Comparison of ENCODE assay signal across 19 cellular contexts in the genomic region with DNA sequence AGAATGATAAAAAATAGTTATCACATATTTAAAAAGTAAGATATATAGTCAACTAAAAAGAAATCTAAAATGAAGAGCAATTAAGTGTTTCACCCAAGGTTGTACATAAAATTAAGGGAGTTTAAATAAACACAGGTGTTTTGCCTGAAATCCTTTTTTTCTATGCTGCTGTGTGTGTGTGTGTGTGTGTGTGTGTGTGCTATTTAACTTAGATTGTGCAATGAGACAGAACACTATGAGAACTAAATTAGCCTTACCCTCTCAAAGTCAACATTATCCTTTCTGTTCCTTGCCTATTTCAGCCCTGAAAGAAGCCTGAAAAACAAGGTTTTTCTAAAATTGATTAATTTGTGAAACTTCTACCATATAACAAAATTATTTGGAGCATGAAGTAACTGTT.
DNase-seq lines count a peak whose midpoint lies in the region; ATAC-seq and TF ChIP-seq lines count a peak whose summit lies in the region.
"Had no signal": no experiment of that assay in that cellular context is flagged by ENCODE, and none has a peak within 500 bp of the region (broad histone marks: within the 10 kb centered on the region; RNA-seq: fewer than 3 reads in every experiment).

No MANE protein-coding gene starts in this region.

- TF ChIP-seq CTCF in smooth muscle cell (IDR thresholded peaks at IDR 0.05; ENCODE audit: borderline replicate concordance, insufficient read depth, poor library complexity, severe bottlenecking), result no peak

- no peak overlapping the region for H2AFZ ChIP-seq in smooth muscle cell (ENCODE audit: low read depth)

- no peaks in the 10 kb centered on the region for H4K20me1 ChIP-seq in smooth muscle cell (ENCODE audit: low read depth)

- H3K27ac Mint-ChIP-seq in stimulated activated effector memory CD8-positive, alpha-beta T cell treated with anti-CD3 and anti-CD28 coated beads, Interleukin-12 subunit alpha, Interleukin-12 subunit beta, amount 100 ng/mL, for 72 hours, result no peak overlapping the region
- H3K27ac Mint-ChIP-seq: CD4-positive, alpha-beta T cell; H9; IgD-negative memory B cell had no signal

- H3K27ac ChIP-seq in smooth muscle cell (ENCODE audit: low read depth), result peak overlapping the region; percentile 26
- H3K27ac ChIP-seq: 22Rv1, A549, C4-2B had no signal

- no peak overlapping the region for H3K4me3 Mint-ChIP-seq in stimulated activated effector memory CD8-positive, alpha-beta T cell treated with anti-CD3 and anti-CD28 coated beads, Interleukin-12 subunit alpha, Interleukin-12 subunit beta, amount 100 ng/mL, for 72 hours
- H3K4me3 Mint-ChIP-seq: CD4-positive, alpha-beta T cell; H9; IgD-negative memory B cell had no signal

- no peaks in the 10 kb centered on the region for H3K4me1 Mint-ChIP-seq in stimulated activated effector memory CD8-positive, alpha-beta T cell treated with anti-CD3 and anti-CD28 coated beads, Interleukin-12 subunit alpha, Interleukin-12 subunit beta, amount 100 ng/mL, for 72 hours
- H3K4me1 Mint-ChIP-seq: H9 had no signal

- H3K36me3 ChIP-seq in smooth muscle cell (ENCODE audit: low read depth), result no peaks in the 10 kb centered on the region

- peaks cover 14% of the 10 kb centered on the region for H3K9me3 Mint-ChIP-seq in stimulated activated effector memory CD8-positive, alpha-beta T cell treated with anti-CD3 and anti-CD28 coated beads, Interleukin-12 subunit alpha, Interleukin-12 subunit beta, amount 100 ng/mL, for 72 hours
- H3K9me3 Mint-ChIP-seq: H9 had no signal

- H3K4me1 ChIP-seq in smooth muscle cell (ENCODE audit: low read depth), result no peaks in the 10 kb centered on the region
- H3K4me1 ChIP-seq: A549, Caco-2 had no signal

- no peaks in the 10 kb centered on the region for H3K27me3 ChIP-seq in smooth muscle cell (ENCODE audit: low read depth)

- H3K4me2 ChIP-seq in smooth muscle cell, result peak overlapping the region; percentile 14
- H3K4me2 ChIP-seq: A549 had no signal

- H3K4me3 ChIP-seq in smooth muscle cell, result no peak overlapping the region
- H3K4me3 ChIP-seq: A549, GM12878 had no signal

- no peak overlapping the region for H3K9ac ChIP-seq in smooth muscle cell (ENCODE audit: low read depth)

- no peaks in the 10 kb centered on the region for H3K79me2 ChIP-seq in smooth muscle cell (ENCODE audit: low read depth)

- DNase-seq in DMS53 (lab: John Stamatoyannopoulos, UW), result peak; percentile 19
- DNase-seq in DMS53 treated with DMSO at 0.1 percent for 48 hours (lab: John Stamatoyannopoulos, UW; ENCODE audit: unreplicated experiment), result no peak
- peak; percentile 75 for DNase-seq in NCI-H146 (lab: John Stamatoyannopoulos, UW)
- DNase-seq in NCI-H748 treated with DMSO at 0.1 percent for 48 hours (lab: John Stamatoyannopoulos, UW), result peak; percentile 68
- no peak for DNase-seq in smooth muscle cell (lab: John Stamatoyannopoulos, UW; ENCODE audit: unreplicated experiment)
- DNase-seq in stimulated activated effector memory CD8-positive, alpha-beta T cell treated with anti-CD3 and anti-CD28 coated beads, Interleukin-12 subunit alpha, Interleukin-12 subunit beta, amount 100 ng/mL, for 72 hours (ENCODE audit: low spot score in 2 of 2), result no peak
- DNase-seq: AML-193; Caco-2; CD4-positive, alpha-beta T cell; DMS153; DND-41; EL; H9 had no signal

- no peaks in the 10 kb centered on the region for H3F3A ChIP-seq in smooth muscle cell (ENCODE audit: low read depth)

- ATAC-seq in GM19452 (IDR thresholded peaks at IDR 0.05; ENCODE audit: unreplicated experiment), result no peak
- ATAC-seq in stimulated activated effector memory CD8-positive, alpha-beta T cell treated with anti-CD3 and anti-CD28 coated beads, Interleukin-12 subunit alpha, Interleukin-12 subunit beta, amount 100 ng/mL, for 72 hours, result no peak
- ATAC-seq: A549, GM12878 had no signal

- H3K9me3 ChIP-seq in smooth muscle cell (replicated peaks; ENCODE audit: low read depth), result no peaks in the 10 kb centered on the region
- H3K9me3 ChIP-seq: A549, Caco-2 had no signal

- no peaks in the 10 kb centered on the region for H3K36me3 Mint-ChIP-seq in stimulated activated effector memory CD8-positive, alpha-beta T cell treated with anti-CD3 and anti-CD28 coated beads, Interleukin-12 subunit alpha, Interleukin-12 subunit beta, amount 100 ng/mL, for 72 hours
- H3K36me3 Mint-ChIP-seq: IgD-negative memory B cell had no signal

Comparison
In these comparisons a context has a peak if more than half of its experiments do, and no peak if none do; other contexts are left out.
1. DNase-seq: peak in DMS53 (single experiment), NCI-H146 (single experiment) and NCI-H748 treated with DMSO at 0.1 percent for 48 hours (single experiment); none in DMS53 treated with DMSO at 0.1 percent for 48 hours (single experiment), smooth muscle cell (single experiment) and stimulated activated effector memory CD8-positive, alpha-beta T cell treated with anti-CD3 and anti-CD28 coated beads, Interleukin-12 subunit alpha, Interleukin-12 subunit beta, amount 100 ng/mL, for 72 hours (0 of 2).